ENCODE assay signal across 1 cellular context in genomic region chr9:129138144-129138462, GRCh38.
TF ChIP-seq lines count a peak whose summit lies in the region.

No MANE protein-coding gene starts in this region.

TF ChIP-seq in WTC11, 78 proteins besides CTCF, POLR2A, EP300 and RAD21 (continued from another document):
- no peak for TF ChIP-seq MYBL2 (CRISPR knock-in tag; IDR thresholded peaks at IDR 0.05)
